ENCODE assay signal across 8 cellular contexts in genomic region chrX:64204701-64205440, GRCh38. TPM values are rescaled to one million over a fixed set of nuclear protein-coding genes. Genes with fewer than 3 reads are reported as not detected.
A peak's percentile ranks its signal among the peaks of the same experiment; 100 is the strongest.
DNase-seq lines count a peak whose midpoint lies in the region; ATAC-seq and TF ChIP-seq lines count a peak whose summit lies in the region.

No MANE protein-coding gene starts in this region.

- TF ChIP-seq CTCF in Calu3 (IDR thresholded peaks at IDR 0.05; ENCODE audit: unreplicated experiment): no peak
- TF ChIP-seq CTCF in mucosa of descending colon (IDR thresholded peaks at IDR 0.05): no peak
- TF ChIP-seq CTCF in suprapubic skin (IDR thresholded peaks at IDR 0.05): no peak

- H3K9me3 ChIP-seq in mucosa of descending colon (no peaks in the 10 kb centered on the region), suprapubic skin (no peaks in the 10 kb centered on the region)

- CTCF ChIA-PET in Calu3 (lab: Charles Lee): no interaction called here

- H3K4me3 Mint-ChIP-seq in Calu3 (ENCODE audit: low read depth, unreplicated experiment): peak overlapping the region; percentile 80

- no peaks in the 10 kb centered on the region for H3K9me3 Mint-ChIP-seq in Calu3 (ENCODE audit: low read depth, unreplicated experiment)

- no peak for TF ChIP-seq EP300 in Ishikawa (IDR thresholded peaks at IDR 0.05; ENCODE audit: borderline replicate concordance)
- TF ChIP-seq EP300 in suprapubic skin (IDR thresholded peaks at IDR 0.05): no peak

- no peaks in the 10 kb centered on the region for H3K4me1 ChIP-seq in mucosa of descending colon (ENCODE audit: low read depth)
- H3K4me1 ChIP-seq in suprapubic skin: peaks cover 13% of the 10 kb centered on the region

- no TSS peak for BruUV-seq in Calu3 (replicated peaks; lab: Mats Ljungman, UMichigan)

- H3K27ac ChIP-seq in epithelial cell of prostate (peak overlapping the region; percentile 76), suprapubic skin (peak overlapping the region; percentile 91)

- H3K27me3 ChIP-seq in suprapubic skin: no peaks in the 10 kb centered on the region

- H3K36me3 ChIP-seq in mucosa of descending colon (ENCODE audit: low read depth) (no peaks in the 10 kb centered on the region), suprapubic skin (no peaks in the 10 kb centered on the region)

- no peak overlapping the region for H3K27ac Mint-ChIP-seq in Calu3 (ENCODE audit: unreplicated experiment)

- DNase-seq in Calu3: peak; percentile 22
- peak; percentile 22 for DNase-seq in activated CD4-positive, alpha-beta T cell treated with anti-CD3 and anti-CD28 coated beads for 48 hours
- DNase-seq in epithelial cell of prostate (ENCODE audit: low read depth, low spot score): no peak
- DNase-seq in mucosa of descending colon: peak; percentile 32 to 59 (median 59)
- DNase-seq in suprapubic skin (ENCODE audit: low spot score in 2 of 2): peak in 1 of 2 donors; percentile 69

- H3K4me1 Mint-ChIP-seq in Calu3 (ENCODE audit: low read depth, unreplicated experiment): peaks cover 14% of the 10 kb centered on the region

- H3K27me3 Mint-ChIP-seq in Calu3 (ENCODE audit: unreplicated experiment): no peaks in the 10 kb centered on the region

- peaks cover 21% of the 10 kb centered on the region for H3K36me3 Mint-ChIP-seq in Calu3 (ENCODE audit: insufficient read depth, unreplicated experiment)

- H3K4me3 ChIP-seq in mucosa of descending colon (peak overlapping the region; percentile 42), suprapubic skin (peak overlapping the region; percentile 66)

- ATAC-seq in GM21367 (IDR thresholded peaks at IDR 0.05; ENCODE audit: unreplicated experiment) (peak; percentile 6), mucosa of descending colon (peak; percentile 23), GM18519 (IDR thresholded peaks at IDR 0.05; ENCODE audit: low FRiP score, unreplicated experiment) (no peak)

- no peak for TF ChIP-seq RAD21 in Ishikawa (IDR thresholded peaks at IDR 0.05; ENCODE audit: low read depth)

- TF ChIP-seq POLR2A in suprapubic skin (IDR thresholded peaks at IDR 0.05): no peak

- WGBS in suprapubic skin: 71% methylated on average over 3 of the region's 46 CpGs

- intact Hi-C loops in Calu3 (cut with micrococcal nuclease; ENCODE audit: unreplicated experiment) (no loop called here), mucosa of descending colon (cut with DNase I, micrococcal nuclease) (no loop called here)

TF ChIP-seq in Ishikawa, 13 proteins besides CTCF, POLR2A, EP300 and RAD21:
- TF ChIP-seq EGR1 (IDR thresholded peaks at IDR 0.05): no peak
- TF ChIP-seq, protein P1, sequence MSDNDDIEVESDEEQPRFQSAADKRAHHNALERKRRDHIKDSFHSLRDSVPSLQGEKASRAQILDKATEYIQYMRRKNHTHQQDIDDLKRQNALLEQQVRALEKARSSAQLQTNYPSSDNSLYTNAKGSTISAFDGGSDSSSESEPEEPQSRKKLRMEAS (IDR thresholded peaks at IDR 0.05): peak; percentile 44

RNA-seq across cellular contexts. Expression of gene AMER1, which starts 0.6 kb away (rescaled TPM):
- total RNA-seq in Calu3 (2022) (6.7 and 7.5 TPM in 2 replicates), mucosa of descending colon (1 to 10 TPM; 2.9 to 8.9 (median 3.9) TPM), suprapubic skin (1 to 10 TPM; 6.4 to 8.2 (median 7.8) TPM)

RNA-seq across cellular contexts. Expression of gene ASB12, which starts 25.5 kb away (rescaled TPM):
- total RNA-seq in Calu3 (2022) (not detected in 2 replicates), mucosa of descending colon (1 to 10 TPM in 1 of 3 donors, under 1 TPM in 2; 0.38 to 1.2 (median 0.39) TPM), suprapubic skin (under 1 TPM in 1 of 4 donors, not detected in 3; 0.38 TPM)
